ENCODE assay signal across 1 cellular context in genomic region chr17:1122681-1123396, GRCh38.
TF ChIP-seq lines count a peak whose summit lies in the region.

No MANE protein-coding gene starts in this region.

TF ChIP-seq in GM12878, 131 proteins besides CTCF, POLR2A, EP300 and RAD21 (continued from another document):
- TF ChIP-seq BHLHE40 (IDR thresholded peaks at IDR 0.05; ENCODE audit: borderline replicate concordance in 1 of 2, low read depth in 2 of 2, low read length in 1 of 2): peak; percentile 14 to 69; a peak in 2 of 4 replicates
- TF ChIP-seq RELA (IDR thresholded peaks at IDR 0.05; ENCODE audit: borderline replicate concordance, partially characterized antibody): peak; percentile 25
- TF ChIP-seq IKZF1 (conservative IDR thresholded peaks at IDR 0.05): peak; percentile 52
- TF ChIP-seq SKIL (IDR thresholded peaks at IDR 0.05; ENCODE audit: low read depth, poor library complexity, severe bottlenecking): peak; percentile 18
- 0 out of 2 replicates have a peak, but pooled peaks have one; percentile 35 for TF ChIP-seq CHD2 (IDR thresholded peaks at IDR 0.05; ENCODE audit: borderline replicate concordance, low read depth, low read length)
